ENCODE assay signal across 9 cellular contexts in genomic region chr18:5073026-5073944, GRCh38.
DNase-seq lines count a peak whose midpoint lies in the region; ATAC-seq, FAIRE-seq and TF ChIP-seq lines count a peak whose summit lies in the region.
"Had no signal": no experiment of that assay in that cellular context is flagged by ENCODE, and none has a peak within 500 bp of the region (broad histone marks: within the 10 kb centered on the region; RNA-seq: fewer than 3 reads in every experiment).

No MANE protein-coding gene starts in this region.

- FAIRE-seq in GM18507 (lab: Jason Lieb, UNC): peak; percentile 26

- no peaks in the 10 kb centered on the region for H3K27me3 ChIP-seq in CD4-positive, CD25-positive, alpha-beta regulatory T cell (ENCODE audit: control insufficient read depth, insufficient read depth, low read length)
- no peaks in the 10 kb centered on the region for H3K27me3 ChIP-seq in sigmoid colon

- TF ChIP-seq EP300 in sigmoid colon (IDR thresholded peaks at IDR 0.05): no peak

- no peaks in the 10 kb centered on the region for H3K4me1 ChIP-seq in CD4-positive, CD25-positive, alpha-beta regulatory T cell (ENCODE audit: control insufficient read depth, insufficient read depth, low read length, poor library complexity, severe bottlenecking)
- no peaks in the 10 kb centered on the region for H3K4me1 ChIP-seq in sigmoid colon

- H3K36me3 ChIP-seq in CD4-positive, CD25-positive, alpha-beta regulatory T cell (ENCODE audit: control insufficient read depth, insufficient read depth, low read length): no peaks in the 10 kb centered on the region
- H3K36me3 ChIP-seq in sigmoid colon: no peaks in the 10 kb centered on the region

- no peaks in the 10 kb centered on the region for H3K36me3 Mint-ChIP-seq in CD4-positive, CD25-positive, alpha-beta regulatory T cell

- peaks cover 0 to 4% (median 0%) of the 10 kb centered on the region in 4 donors for H3K4me1 Mint-ChIP-seq in CD4-positive, CD25-positive, alpha-beta regulatory T cell

- TF ChIP-seq CTCF in astrocyte of the spinal cord (IDR thresholded peaks at IDR 0.05; ENCODE audit: low read depth, low read length) (peak; percentile 17), sigmoid colon (IDR thresholded peaks at IDR 0.05) (peak in 1 of 4 experiments; percentile 28)

- H3K4me3 Mint-ChIP-seq in CD4-positive, CD25-positive, alpha-beta regulatory T cell: no peak overlapping the region

- DNase-seq in CD4-positive, CD25-positive, alpha-beta regulatory T cell: peak in 2 of 3 donors; percentile 22 to 56
- DNase-seq in GM18507 (ENCODE audit: extremely low spot score, insufficient read length, low read depth): peak; percentile 2
- peak; percentile 13 for DNase-seq in NCI-H748 treated with DMSO at 0.1 percent for 48 hours (lab: John Stamatoyannopoulos, UW)
- DNase-seq in astrocyte of the spinal cord (ENCODE audit: low read depth, low spot score): peak; percentile 2
- peak; percentile 42 for DNase-seq in kidney tubule cell (ENCODE audit: low spot score)
- DNase-seq in sigmoid colon: no peak
- DNase-seq in effector CD4-positive, alpha-beta T cell: no peak

- no peaks in the 10 kb centered on the region for H3K9me3 Mint-ChIP-seq in CD4-positive, CD25-positive, alpha-beta regulatory T cell

- no peak for TF ChIP-seq POLR2A in sigmoid colon (IDR thresholded peaks at IDR 0.05)

- no peak for ATAC-seq in CD4-positive, CD25-positive, alpha-beta regulatory T cell (ENCODE audit: low read depth in 2 of 2)
- ATAC-seq in HG03280 (IDR thresholded peaks at IDR 0.05; ENCODE audit: unreplicated experiment): peak; percentile 70

- H3K9me3 ChIP-seq in CD4-positive, CD25-positive, alpha-beta regulatory T cell (ENCODE audit: control insufficient read depth in 2 of 2, low read length in 2 of 2): no peaks in the 10 kb centered on the region
- no peaks in the 10 kb centered on the region for H3K9me3 ChIP-seq in sigmoid colon

- H3K4me3 ChIP-seq in CD4-positive, CD25-positive, alpha-beta regulatory T cell (ENCODE audit: low read depth, low read length): no peak overlapping the region
- no peak overlapping the region for H3K4me3 ChIP-seq in astrocyte of the spinal cord (ENCODE audit: low read depth, low read length)
- H3K4me3 ChIP-seq in sigmoid colon: no peak overlapping the region
- H3K4me3 ChIP-seq: SK-N-MC had no signal

- 37 to 52% methylated on average over 9 of the region's 9 CpGs for WGBS in sigmoid colon, 2 donors

- no peak overlapping the region for H3K27ac ChIP-seq in CD4-positive, CD25-positive, alpha-beta regulatory T cell (ENCODE audit: insufficient read depth, low read length, poor library complexity, severe bottlenecking)
- H3K27ac ChIP-seq in sigmoid colon: no peak overlapping the region
- H3K27ac ChIP-seq: SK-N-MC had no signal

- in situ Hi-C loops in astrocyte of the spinal cord (cut with HindIII; ENCODE audit: low sequenced_read_pairs): no loop called here

- intact Hi-C loops in sigmoid colon (cut with DNase I): no loop called here

- H3K27ac Mint-ChIP-seq in CD4-positive, CD25-positive, alpha-beta regulatory T cell: peak overlapping the region in 1 of 3 donors; percentile 41

- peaks cover 4% of the 10 kb centered on the region for H3K27me3 Mint-ChIP-seq in CD4-positive, CD25-positive, alpha-beta regulatory T cell

Comparison
In these comparisons a context has a peak if more than half of its experiments do, and no peak if none do; other contexts are left out.
1. DNase-seq: peak in CD4-positive, CD25-positive, alpha-beta regulatory T cell (2 of 3), GM18507 (single experiment), NCI-H748 treated with DMSO at 0.1 percent for 48 hours (single experiment), astrocyte of the spinal cord (single experiment) and kidney tubule cell (single experiment); none in sigmoid colon (single experiment) and effector CD4-positive, alpha-beta T cell (single experiment).